In genomic region chr6:142946181-142946923, GRCh38 we compare ENCODE assay signal across 1 cellular context.
TF ChIP-seq lines count a peak whose summit lies in the region.

No MANE protein-coding gene starts in this region.

TF ChIP-seq in HEK293, 187 proteins besides CTCF, POLR2A, EP300 and RAD21 (continued from another document):
- TF ChIP-seq ZNF677 (tag by site-specific recombination; IDR thresholded peaks at IDR 0.05) (no peak), ZNF571 (tag by site-specific recombination; IDR thresholded peaks at IDR 0.05) (no peak), ZNF610 (tag by site-specific recombination; IDR thresholded peaks at IDR 0.05; ENCODE audit: borderline replicate concordance) (no peak), ZNF341 (tag by site-specific recombination; IDR thresholded peaks at IDR 0.05; ENCODE audit: low read depth) (peak; percentile 97), SP2 (tag by site-specific recombination; IDR thresholded peaks at IDR 0.05) (peak; percentile 91), ZNF266 (tag by site-specific recombination; IDR thresholded peaks at IDR 0.05; ENCODE audit: low read depth) (no peak), MZF1 (tag by site-specific recombination; IDR thresholded peaks at IDR 0.05; ENCODE audit: borderline replicate concordance) (peak; percentile 90), ZNF707 (tag by site-specific recombination; IDR thresholded peaks at IDR 0.05) (no peak), ZNF544 (tag by site-specific recombination; IDR thresholded peaks at IDR 0.05) (no peak), ZNF600 (tag by site-specific recombination; IDR thresholded peaks at IDR 0.05) (peak; percentile 98), ZNF561 (tag by site-specific recombination; IDR thresholded peaks at IDR 0.05; ENCODE audit: borderline replicate concordance) (peak; percentile 66; the same call in 1 of the 2 replicates), ZBTB8A (tag by site-specific recombination; IDR thresholded peaks at IDR 0.05) (peak; percentile 13; the same call in 1 of the 2 replicates), ZNF501 (tag by site-specific recombination; IDR thresholded peaks at IDR 0.05) (no peak), ELK4 (IDR thresholded peaks at IDR 0.05; ENCODE audit: borderline replicate concordance, low read depth, low read length) (no peak), ZNF211 (tag by site-specific recombination; IDR thresholded peaks at IDR 0.05; ENCODE audit: low read depth) (no peak), ZBTB44 (tag by site-specific recombination; IDR thresholded peaks at IDR 0.05) (no peak), KLF16 (tag by site-specific recombination; IDR thresholded peaks at IDR 0.05) (peak; percentile 64), SETDB1 (IDR thresholded peaks at IDR 0.05; ENCODE audit: insufficient read length, low read length) (no peak), ZNF423 (tag by site-specific recombination; IDR thresholded peaks at IDR 0.05) (peak; percentile 75; the same call in 1 of the 2 replicates), ZSCAN18 (tag by site-specific recombination; IDR thresholded peaks at IDR 0.05) (no peak), ZNF596 (tag by site-specific recombination; IDR thresholded peaks at IDR 0.05) (peak; percentile 63; the same call in 1 of the 2 replicates), ZNF138 (tag by site-specific recombination; IDR thresholded peaks at IDR 0.05; ENCODE audit: borderline replicate concordance) (no peak), HOXD13 (CRISPR knock-in tag; IDR thresholded peaks at IDR 0.05; ENCODE audit: borderline replicate concordance) (no peak), HOXC10 (CRISPR knock-in tag; IDR thresholded peaks at IDR 0.05) (no peak), WT1 (tag by site-specific recombination; IDR thresholded peaks at IDR 0.05) (peak; percentile 96), ZBTB20 (tag by site-specific recombination; IDR thresholded peaks at IDR 0.05) (peak; percentile 82), GFI1B (tag by site-specific recombination; IDR thresholded peaks at IDR 0.05) (no peak), SP3 (tag by site-specific recombination; IDR thresholded peaks at IDR 0.05) (peak; percentile 69), PRDM1 (tag by site-specific recombination; IDR thresholded peaks at IDR 0.05) (no peak), ZNF701 (tag by site-specific recombination; IDR thresholded peaks at IDR 0.05) (no peak), GLI2 (tag by site-specific recombination; IDR thresholded peaks at IDR 0.05; ENCODE audit: borderline replicate concordance, low read depth) (no peak), KLF7 (tag by site-specific recombination; IDR thresholded peaks at IDR 0.05; ENCODE audit: borderline replicate concordance) (no peak), ZNF121 (tag by site-specific recombination; IDR thresholded peaks at IDR 0.05) (no peak)
- TF ChIP-seq, protein P1, sequence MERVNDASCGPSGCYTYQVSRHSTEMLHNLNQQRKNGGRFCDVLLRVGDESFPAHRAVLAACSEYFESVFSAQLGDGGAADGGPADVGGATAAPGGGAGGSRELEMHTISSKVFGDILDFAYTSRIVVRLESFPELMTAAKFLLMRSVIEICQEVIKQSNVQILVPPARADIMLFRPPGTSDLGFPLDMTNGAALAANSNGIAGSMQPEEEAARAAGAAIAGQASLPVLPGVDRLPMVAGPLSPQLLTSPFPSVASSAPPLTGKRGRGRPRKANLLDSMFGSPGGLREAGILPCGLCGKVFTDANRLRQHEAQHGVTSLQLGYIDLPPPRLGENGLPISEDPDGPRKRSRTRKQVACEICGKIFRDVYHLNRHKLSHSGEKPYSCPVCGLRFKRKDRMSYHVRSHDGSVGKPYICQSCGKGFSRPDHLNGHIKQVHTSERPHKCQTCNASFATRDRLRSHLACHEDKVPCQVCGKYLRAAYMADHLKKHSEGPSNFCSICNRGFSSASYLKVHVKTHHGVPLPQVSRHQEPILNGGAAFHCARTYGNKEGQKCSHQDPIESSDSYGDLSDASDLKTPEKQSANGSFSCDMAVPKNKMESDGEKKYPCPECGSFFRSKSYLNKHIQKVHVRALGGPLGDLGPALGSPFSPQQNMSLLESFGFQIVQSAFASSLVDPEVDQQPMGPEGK (tag by site-specific recombination; IDR thresholded peaks at IDR 0.05): peak; percentile 93
- TF ChIP-seq, protein P2, sequence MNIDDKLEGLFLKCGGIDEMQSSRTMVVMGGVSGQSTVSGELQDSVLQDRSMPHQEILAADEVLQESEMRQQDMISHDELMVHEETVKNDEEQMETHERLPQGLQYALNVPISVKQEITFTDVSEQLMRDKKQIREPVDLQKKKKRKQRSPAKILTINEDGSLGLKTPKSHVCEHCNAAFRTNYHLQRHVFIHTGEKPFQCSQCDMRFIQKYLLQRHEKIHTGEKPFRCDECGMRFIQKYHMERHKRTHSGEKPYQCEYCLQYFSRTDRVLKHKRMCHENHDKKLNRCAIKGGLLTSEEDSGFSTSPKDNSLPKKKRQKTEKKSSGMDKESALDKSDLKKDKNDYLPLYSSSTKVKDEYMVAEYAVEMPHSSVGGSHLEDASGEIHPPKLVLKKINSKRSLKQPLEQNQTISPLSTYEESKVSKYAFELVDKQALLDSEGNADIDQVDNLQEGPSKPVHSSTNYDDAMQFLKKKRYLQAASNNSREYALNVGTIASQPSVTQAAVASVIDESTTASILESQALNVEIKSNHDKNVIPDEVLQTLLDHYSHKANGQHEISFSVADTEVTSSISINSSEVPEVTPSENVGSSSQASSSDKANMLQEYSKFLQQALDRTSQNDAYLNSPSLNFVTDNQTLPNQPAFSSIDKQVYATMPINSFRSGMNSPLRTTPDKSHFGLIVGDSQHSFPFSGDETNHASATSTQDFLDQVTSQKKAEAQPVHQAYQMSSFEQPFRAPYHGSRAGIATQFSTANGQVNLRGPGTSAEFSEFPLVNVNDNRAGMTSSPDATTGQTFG (tag by site-specific recombination; IDR thresholded peaks at IDR 0.05; ENCODE audit: borderline replicate concordance): no peak
- TF ChIP-seq, protein P3, sequence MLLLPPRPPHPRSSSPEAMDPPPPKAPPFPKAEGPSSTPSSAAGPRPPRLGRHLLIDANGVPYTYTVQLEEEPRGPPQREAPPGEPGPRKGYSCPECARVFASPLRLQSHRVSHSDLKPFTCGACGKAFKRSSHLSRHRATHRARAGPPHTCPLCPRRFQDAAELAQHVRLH (tag by site-specific recombination; IDR thresholded peaks at IDR 0.05): no peak
- TF ChIP-seq, protein P4, sequence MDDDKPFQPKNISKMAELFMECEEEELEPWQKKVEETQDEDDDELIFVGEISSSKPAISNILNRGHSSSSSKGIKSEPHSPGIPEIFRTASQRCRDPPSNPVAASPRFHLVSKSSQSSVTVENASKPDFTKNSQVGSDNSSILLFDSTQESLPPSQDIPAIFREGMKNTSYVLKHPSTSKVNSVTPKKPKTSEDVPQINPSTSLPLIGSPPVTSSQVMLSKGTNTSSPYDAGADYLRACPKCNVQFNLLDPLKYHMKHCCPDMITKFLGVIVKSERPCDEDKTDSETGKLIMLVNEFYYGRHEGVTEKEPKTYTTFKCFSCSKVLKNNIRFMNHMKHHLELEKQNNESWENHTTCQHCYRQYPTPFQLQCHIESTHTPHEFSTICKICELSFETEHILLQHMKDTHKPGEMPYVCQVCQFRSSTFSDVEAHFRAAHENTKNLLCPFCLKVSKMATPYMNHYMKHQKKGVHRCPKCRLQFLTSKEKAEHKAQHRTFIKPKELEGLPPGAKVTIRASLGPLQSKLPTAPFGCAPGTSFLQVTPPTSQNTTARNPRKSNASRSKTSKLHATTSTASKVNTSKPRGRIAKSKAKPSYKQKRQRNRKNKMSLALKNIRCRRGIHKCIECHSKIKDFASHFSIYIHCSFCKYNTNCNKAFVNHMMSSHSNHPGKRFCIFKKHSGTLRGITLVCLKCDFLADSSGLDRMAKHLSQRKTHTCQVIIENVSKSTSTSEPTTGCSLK (tag by site-specific recombination; IDR thresholded peaks at IDR 0.05): no peak
- TF ChIP-seq, protein P5, sequence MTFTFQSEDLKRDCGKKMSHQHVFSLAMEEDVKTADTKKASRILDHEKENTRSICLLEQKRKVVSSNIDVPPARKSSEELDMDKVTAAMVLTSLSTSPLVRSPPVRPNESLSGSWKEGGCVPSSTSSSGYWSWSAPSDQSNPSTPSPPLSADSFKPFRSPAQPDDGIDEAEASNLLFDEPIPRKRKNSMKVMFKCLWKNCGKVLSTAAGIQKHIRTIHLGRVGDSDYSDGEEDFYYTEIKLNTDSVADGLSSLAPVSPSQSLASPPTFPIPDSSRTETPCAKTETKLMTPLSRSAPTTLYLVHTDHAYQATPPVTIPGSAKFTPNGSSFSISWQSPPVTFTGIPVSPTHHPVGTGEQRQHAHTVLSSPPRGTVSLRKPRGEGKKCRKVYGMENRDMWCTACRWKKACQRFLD (tag by site-specific recombination; IDR thresholded peaks at IDR 0.05): no peak
